31 cellular contexts compared by ENCODE assay signal in genomic region chr13:45554604-45555109, GRCh38.
"Had no signal": no experiment of that assay in that cellular context is flagged by ENCODE, and none has a peak within 500 bp of the region (broad histone marks: within the 10 kb centered on the region; RNA-seq: fewer than 3 reads in every experiment).

No MANE protein-coding gene starts in this region.

- H3K36me3 Mint-ChIP-seq: naive thymus-derived CD8-positive, alpha-beta T cell; natural killer cell treated with Interleukin-12 subunit alpha and Interleukin-12 subunit beta and Interleukin-15 and Interleukin-18, amount 100 ng/mL, for 72 hours; stimulated activated effector memory CD8-positive, alpha-beta T cell treated with anti-CD3 and anti-CD28 coated beads, Interleukin-12 subunit alpha, Interleukin-12 subunit beta, amount 100 ng/mL, for 72 hours; stimulated activated naive B cell treated with anti-CD40 and anti-IgM and Interleukin-4, amounts not matched to agents 10 μg/mL and 1 μg/mL and 100 μg/mL, for 72 hours; type B pancreatic cell had no signal

- H3K4me3 ChIP-seq: ovary, psoas muscle, right lobe of liver, sigmoid colon, stomach, suprapubic skin, testis, tibial artery, transverse colon, upper lobe of right lung, uterus had no signal

- DNase-seq: naive thymus-derived CD8-positive, alpha-beta T cell; nephron progenitor cell; nucleus accumbens; ovary; posterior cingulate gyrus; psoas muscle; right cardiac atrium; right lobe of liver; sigmoid colon; small intestine; stimulated activated CD4-positive, alpha-beta T cell treated with anti-CD3 and anti-CD28 coated beads, Interleukin-15, amount 100 ng/mL, for 24 hours; stimulated activated CD4-positive, alpha-beta T cell treated with anti-CD3 and anti-CD28 coated beads, Interleukin-2, amount 100 ng/mL, for 24 hours; stimulated activated CD4-positive, alpha-beta T cell treated with anti-CD3 and anti-CD28 coated beads, Interleukin-2, amount 100 ng/mL, for 48 hours; stimulated activated CD4-positive, alpha-beta T cell treated with anti-CD3 and anti-CD28 coated beads, Interleukin-4, amount 100 ng/mL, for 24 hours; stimulated activated naive B cell treated with anti-CD40 and anti-IgM and Interleukin-4, amounts not matched to agents 10 μg/mL and 1 μg/mL and 100 μg/mL, for 72 hours; stimulated activated naive CD4-positive, alpha-beta T cell treated with Interleukin-2 at 50 U/mL for 16 hours; stomach; testis; tibial artery; transverse colon; upper lobe of right lung; uterus had no signal

- H3K4me1 ChIP-seq: parathyroid adenoma, psoas muscle, right lobe of liver, sigmoid colon, stomach, suprapubic skin, testis, tibial artery, transverse colon, upper lobe of right lung, uterus had no signal

- H3K4me3 Mint-ChIP-seq: naive thymus-derived CD8-positive, alpha-beta T cell; natural killer cell treated with Interleukin-12 subunit alpha and Interleukin-12 subunit beta and Interleukin-15 and Interleukin-18, amount 100 ng/mL, for 72 hours; nephron progenitor cell; neural crest cell; stimulated activated effector memory CD8-positive, alpha-beta T cell treated with anti-CD3 and anti-CD28 coated beads, Interleukin-12 subunit alpha, Interleukin-12 subunit beta, amount 100 ng/mL, for 72 hours; stimulated activated naive B cell treated with anti-CD40 and anti-IgM and Interleukin-4, amounts not matched to agents 10 μg/mL and 1 μg/mL and 100 μg/mL, for 72 hours; stimulated activated naive CD8-positive, alpha-beta T cell treated with anti-CD3 and anti-CD28 coated beads, Interleukin-15, Interleukin-2, amounts not matched to agents 100 ng/mL and 50 ng/mL, for 24 hours; type B pancreatic cell had no signal

- H3K27ac Mint-ChIP-seq: naive thymus-derived CD8-positive, alpha-beta T cell; natural killer cell treated with Interleukin-12 subunit alpha and Interleukin-12 subunit beta and Interleukin-15 and Interleukin-18, amount 100 ng/mL, for 72 hours; nephron progenitor cell; progenitor cell of endocrine pancreas; stimulated activated effector memory CD8-positive, alpha-beta T cell treated with anti-CD3 and anti-CD28 coated beads, Interleukin-12 subunit alpha, Interleukin-12 subunit beta, amount 100 ng/mL, for 72 hours; stimulated activated naive B cell treated with anti-CD40 and anti-IgM and Interleukin-4, amounts not matched to agents 10 μg/mL and 1 μg/mL and 100 μg/mL, for 72 hours; stimulated activated naive CD8-positive, alpha-beta T cell treated with anti-CD3 and anti-CD28 coated beads, Interleukin-15, Interleukin-2, amounts not matched to agents 100 ng/mL and 50 ng/mL, for 24 hours; type B pancreatic cell had no signal

- ATAC-seq: naive thymus-derived CD8-positive, alpha-beta T cell; psoas muscle; right cardiac atrium; right lobe of liver; stimulated activated effector memory CD8-positive, alpha-beta T cell treated with anti-CD3 and anti-CD28 coated beads, Interleukin-12 subunit alpha, Interleukin-12 subunit beta, amount 100 ng/mL, for 72 hours; stimulated activated naive B cell treated with anti-CD40 and anti-IgM and Interleukin-4, amounts not matched to agents 10 μg/mL and 1 μg/mL and 100 μg/mL, for 72 hours; upper lobe of right lung had no signal

- H3K27ac ChIP-seq: neutrophil, ovary, parathyroid adenoma, psoas muscle, right lobe of liver, sigmoid colon, stomach, suprapubic skin, testis, tibial artery, transverse colon, upper lobe of right lung, uterus had no signal

- H3K27me3 Mint-ChIP-seq: progenitor cell of endocrine pancreas had no signal

- H3K27me3 ChIP-seq: ovary, right lobe of liver, sigmoid colon, stomach, suprapubic skin, testis, tibial artery, transverse colon, upper lobe of right lung, uterus had no signal

- H3K9me3 ChIP-seq: neutrophil, ovary, psoas muscle, right lobe of liver, sigmoid colon, stomach, suprapubic skin, testis, tibial artery, transverse colon, upper lobe of right lung, uterus had no signal

- H3K4me1 Mint-ChIP-seq: naive thymus-derived CD8-positive, alpha-beta T cell; nephron progenitor cell; neural crest cell; stimulated activated effector memory CD8-positive, alpha-beta T cell treated with anti-CD3 and anti-CD28 coated beads, Interleukin-12 subunit alpha, Interleukin-12 subunit beta, amount 100 ng/mL, for 72 hours; stimulated activated naive B cell treated with anti-CD40 and anti-IgM and Interleukin-4, amounts not matched to agents 10 μg/mL and 1 μg/mL and 100 μg/mL, for 72 hours had no signal

- H3K36me3 ChIP-seq: neutrophil, ovary, right lobe of liver, sigmoid colon, stomach, suprapubic skin, tibial artery, transverse colon, upper lobe of right lung, uterus had no signal

- H3K9me3 Mint-ChIP-seq: natural killer cell treated with Interleukin-12 subunit alpha and Interleukin-12 subunit beta and Interleukin-15 and Interleukin-18, amount 100 ng/mL, for 72 hours; stimulated activated effector memory CD8-positive, alpha-beta T cell treated with anti-CD3 and anti-CD28 coated beads, Interleukin-12 subunit alpha, Interleukin-12 subunit beta, amount 100 ng/mL, for 72 hours; type B pancreatic cell had no signal
